Comparison of ENCODE assay signal across 24 cellular contexts in the genomic region with DNA sequence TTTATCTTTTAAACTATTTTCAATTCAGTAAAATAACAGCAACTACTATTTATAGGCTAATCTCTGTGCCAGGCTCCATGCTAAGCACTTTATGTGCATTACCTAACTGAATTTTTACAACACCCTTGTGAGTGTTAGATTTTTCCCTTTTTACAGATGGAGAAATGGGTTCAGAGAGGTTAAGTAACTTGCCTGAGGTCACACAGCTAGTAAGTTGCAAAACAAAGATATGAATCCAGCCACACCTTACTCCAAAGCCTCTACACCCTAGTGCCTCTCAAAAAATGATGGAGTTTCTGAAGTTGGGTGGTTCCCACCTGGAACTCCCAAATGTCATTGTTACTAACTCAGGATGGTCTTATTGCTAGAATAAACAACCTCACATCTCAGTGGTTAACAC.
DNase-seq lines count a peak whose midpoint lies in the region; ATAC-seq, FAIRE-seq and TF ChIP-seq lines count a peak whose summit lies in the region.
"Had no signal": no experiment of that assay in that cellular context is flagged by ENCODE, and none has a peak within 500 bp of the region (broad histone marks: within the 10 kb centered on the region; RNA-seq: fewer than 3 reads in every experiment).

No MANE protein-coding gene starts in this region.

- H3K27me3 ChIP-seq in BLaER1 (no peaks in the 10 kb centered on the region), MM.1S (replicated peaks; ENCODE audit: insufficient read depth, low read length) (no peaks in the 10 kb centered on the region), GM12878 (replicated peaks in 1 of 2; ENCODE audit: control insufficient read depth in 2 of 2, insufficient read depth in 2 of 2, low read length in 1 of 2) (peaks cover 0 to 2% of the 10 kb centered on the region in 2 experiments; a peak in 1 of 4 replicates), smooth muscle cell (ENCODE audit: low read depth) (no peaks in the 10 kb centered on the region), right atrium auricular region (no peaks in the 10 kb centered on the region)

- RAD21 ChIA-PET in GM12878 (lab: Charles Lee; ENCODE audit: unreplicated experiment) = interaction anchor here (0.9 to 1.4 kb wide), 3 partner anchors 10 to 88 kb away, joined by 3 to 14 read pairs (median 3); no protein-coding TSS in a partner anchor

- no peak for ATAC-seq in GM12878

- no peak for TF ChIP-seq CTCF in MM.1S (IDR thresholded peaks at IDR 0.05; ENCODE audit: low read length)
- TF ChIP-seq CTCF in GM12878 (IDR thresholded peaks at IDR 0.05 in 2 of 3, conservative IDR thresholded peaks at IDR 0.05 in 1 of 3; ENCODE audit: control insufficient read depth in 2 of 3, extremely low read depth in 1 of 3, insufficient read depth in 1 of 3, low read depth in 3 of 3, low read length in 3 of 3) = no peak
- TF ChIP-seq CTCF in smooth muscle cell (IDR thresholded peaks at IDR 0.05; ENCODE audit: borderline replicate concordance, insufficient read depth, poor library complexity, severe bottlenecking) = no peak
- no peak for TF ChIP-seq CTCF in right atrium auricular region (IDR thresholded peaks at IDR 0.05)

- no TSS peak for BruUV-seq in GM12878 (replicated peaks; lab: Mats Ljungman, UMichigan)

- CTCF ChIA-PET in GM12878 (lab: Yijun Ruan, JAX) = interaction anchor here (0.6 to 1.3 kb wide), 3 partner anchors 9 to 92 kb away, joined by 3 read pairs; no protein-coding TSS in a partner anchor

- H3K27ac ChIP-seq in BLaER1 (no peak overlapping the region), MM.1S (ENCODE audit: low read length) (peak overlapping the region; percentile 95), GM12878 (ENCODE audit: control insufficient read depth, insufficient read depth) (no peak overlapping the region), smooth muscle cell (ENCODE audit: low read depth) (peak overlapping the region; percentile 72), right atrium auricular region (no peak overlapping the region)
- H3K27ac ChIP-seq: C4-2B had no signal

- H3K9me2 ChIP-seq in MM.1S (replicated peaks; ENCODE audit: insufficient read depth, low read length) = no peaks in the 10 kb centered on the region

- POLR2A ChIA-PET in GM12878 (lab: Charles Lee) = interaction anchor here (0.8 to 1.6 kb wide), 3 partner anchors 10 to 29 kb away, joined by 3 to 5 read pairs (median 3); no protein-coding TSS in a partner anchor

- peak overlapping the region; percentile 62 for H3K4me2 ChIP-seq in BLaER1
- peak overlapping the region; percentile 76; the same call in 1 of the 2 replicates for H3K4me2 ChIP-seq in MM.1S (ENCODE audit: low read depth, low read length)
- H3K4me2 ChIP-seq in GM12878 (ENCODE audit: control insufficient read depth, insufficient read depth) = peak overlapping the region; percentile 56
- peak overlapping the region; percentile 16 for H3K4me2 ChIP-seq in smooth muscle cell

- H3K9ac ChIP-seq in BLaER1 (no peak overlapping the region), MM.1S (ENCODE audit: low read length) (peak overlapping the region; percentile 70), GM12878 (ENCODE audit: control insufficient read depth, insufficient read depth, low read length) (no peak overlapping the region), smooth muscle cell (ENCODE audit: low read depth) (no peak overlapping the region)

- no peak overlapping the region for H3K4me3 ChIP-seq in BLaER1
- H3K4me3 ChIP-seq in MM.1S (ENCODE audit: low read length) = peak overlapping the region; percentile 27; the same call in 1 of the 2 replicates
- H3K4me3 ChIP-seq in GM12878 = no peak overlapping the region
- H3K4me3 ChIP-seq in smooth muscle cell = no peak overlapping the region
- H3K4me3 ChIP-seq in right atrium auricular region = no peak overlapping the region

- no peak for TF ChIP-seq EP300 in GM12878 (IDR thresholded peaks at IDR 0.05; ENCODE audit: borderline replicate concordance in 1 of 2, control insufficient read depth in 1 of 2, low read depth in 2 of 2, low read length in 2 of 2)

- H4K20me1 ChIP-seq in BLaER1 = no peaks in the 10 kb centered on the region
- no peaks in the 10 kb centered on the region for H4K20me1 ChIP-seq in MM.1S (ENCODE audit: insufficient read depth, low read length)
- H4K20me1 ChIP-seq in GM12878 (ENCODE audit: control insufficient read depth, insufficient read depth) = no peaks in the 10 kb centered on the region
- H4K20me1 ChIP-seq in smooth muscle cell (ENCODE audit: low read depth) = no peaks in the 10 kb centered on the region

- DNase-seq in MM.1S (no peak), GM12878 (ENCODE audit: low read depth, low spot score) (no peak), smooth muscle cell (lab: John Stamatoyannopoulos, UW; ENCODE audit: unreplicated experiment) (no peak), hepatic stellate cell (ENCODE audit: low spot score) (no peak), right atrium auricular region (ENCODE audit: low spot score) (no peak), dedifferentiated amniotic fluid mesenchymal stem cell (ENCODE audit: extremely low spot score) (no peak)
- DNase-seq in stimulated activated naive CD4-positive, alpha-beta T cell (lab: John Stamatoyannopoulos, UW) = no peak
- DNase-seq: AML-193; CD8-positive, alpha-beta memory T cell; DMS 273 treated with DMSO at 0.1 percent for 48 hours; DMS79; EL; GDM1; KG1; NCI-H1048; NCI-H1417 treated with DMSO at 0.1 percent for 48 hours; NCI-H187; NCI-H2081 treated with DMSO at 0.1 percent for 48 hours; NCI-H2171; NCI-H345; NCI-H748 treated with DMSO at 0.1 percent for 48 hours; Right ventricle myocardium superior had no signal

- H3K9me3 ChIP-seq in BLaER1 (no peaks in the 10 kb centered on the region), MM.1S (replicated peaks; ENCODE audit: insufficient read depth, low read length) (no peaks in the 10 kb centered on the region), GM12878 (replicated peaks; ENCODE audit: control insufficient read depth, insufficient read depth, low read length) (no peaks in the 10 kb centered on the region; the same call in 2 of the 3 replicates), smooth muscle cell (replicated peaks; ENCODE audit: low read depth) (no peaks in the 10 kb centered on the region), right atrium auricular region (no peaks in the 10 kb centered on the region)

- in situ Hi-C loops in GM12878 (cut with MboI) = no loop called here

- intact Hi-C loops in GM12878 (cut with micrococcal nuclease; ENCODE audit: unreplicated experiment) = no loop called here

- no peak for FAIRE-seq in GM12878 (lab: Jason Lieb, UNC)

- no peaks in the 10 kb centered on the region for H3K79me2 ChIP-seq in MM.1S (ENCODE audit: low read length)
- H3K79me2 ChIP-seq in GM12878 (ENCODE audit: control insufficient read depth, insufficient read depth, low read length) = no peaks in the 10 kb centered on the region
- no peaks in the 10 kb centered on the region for H3K79me2 ChIP-seq in smooth muscle cell (ENCODE audit: low read depth)

- H3K36me3 ChIP-seq in BLaER1 = no peaks in the 10 kb centered on the region
- no peaks in the 10 kb centered on the region for H3K36me3 ChIP-seq in MM.1S (replicated peaks; ENCODE audit: insufficient read depth, low read length)
- no peaks in the 10 kb centered on the region for H3K36me3 ChIP-seq in GM12878 (ENCODE audit: control insufficient read depth in 2 of 2, insufficient read depth in 2 of 2, low read length in 1 of 2)
- H3K36me3 ChIP-seq in smooth muscle cell (ENCODE audit: low read depth) = no peaks in the 10 kb centered on the region
- no peaks in the 10 kb centered on the region for H3K36me3 ChIP-seq in right atrium auricular region

- SMC1A ChIA-PET in GM12878 (lab: Charles Lee; ENCODE audit: uncharacterized antibody, unreplicated experiment) = interaction anchor here (1.0 to 2.3 kb wide), 6 partner anchors 9 to 88 kb away, joined by 4 to 17 read pairs (median 4); no protein-coding TSS in a partner anchor

- TF ChIP-seq POLR2A in GM12878 (IDR thresholded peaks at IDR 0.05; ENCODE audit: low read depth, low read length) = no peak

- H2AFZ ChIP-seq in MM.1S (ENCODE audit: low read length) = no peak overlapping the region
- H2AFZ ChIP-seq in GM12878 (ENCODE audit: control insufficient read depth, low read depth, low read length) = no peak overlapping the region
- H2AFZ ChIP-seq in smooth muscle cell (ENCODE audit: low read depth) = no peak overlapping the region

- peaks cover 22% of the 10 kb centered on the region for H3F3A ChIP-seq in MM.1S (ENCODE audit: insufficient read depth, low read length)
- H3F3A ChIP-seq in smooth muscle cell (ENCODE audit: low read depth) = peaks cover 27% of the 10 kb centered on the region

- H3K4me1 ChIP-seq in BLaER1 = peaks cover 26% of the 10 kb centered on the region
- peaks cover 36% of the 10 kb centered on the region for H3K4me1 ChIP-seq in MM.1S (ENCODE audit: low read length)
- peaks cover 12% of the 10 kb centered on the region for H3K4me1 ChIP-seq in GM12878 (ENCODE audit: control insufficient read depth, insufficient read depth, low read length)
- H3K4me1 ChIP-seq in smooth muscle cell (ENCODE audit: low read depth) = peaks cover 13% of the 10 kb centered on the region
- no peaks in the 10 kb centered on the region for H3K4me1 ChIP-seq in right atrium auricular region

- TF ChIP-seq RAD21 in GM12878 (IDR thresholded peaks at IDR 0.05; ENCODE audit: insufficient read depth, low read depth, low read length) = no peak

TF ChIP-seq in GM12878, 131 proteins besides CTCF, POLR2A, EP300 and RAD21 (continues in another document):
- TF ChIP-seq GATAD2B (conservative IDR thresholded peaks at IDR 0.05; ENCODE audit: low read depth) = no peak
- no peak for TF ChIP-seq BCL11A (IDR thresholded peaks at IDR 0.05; ENCODE audit: low read depth, low read length)
- TF ChIP-seq SMC3 (IDR thresholded peaks at IDR 0.05; ENCODE audit: borderline replicate concordance, low read length) = no peak
- no peak for TF ChIP-seq MXI1 (IDR thresholded peaks at IDR 0.05; ENCODE audit: low read depth, low read length)
- TF ChIP-seq, protein P1, sequence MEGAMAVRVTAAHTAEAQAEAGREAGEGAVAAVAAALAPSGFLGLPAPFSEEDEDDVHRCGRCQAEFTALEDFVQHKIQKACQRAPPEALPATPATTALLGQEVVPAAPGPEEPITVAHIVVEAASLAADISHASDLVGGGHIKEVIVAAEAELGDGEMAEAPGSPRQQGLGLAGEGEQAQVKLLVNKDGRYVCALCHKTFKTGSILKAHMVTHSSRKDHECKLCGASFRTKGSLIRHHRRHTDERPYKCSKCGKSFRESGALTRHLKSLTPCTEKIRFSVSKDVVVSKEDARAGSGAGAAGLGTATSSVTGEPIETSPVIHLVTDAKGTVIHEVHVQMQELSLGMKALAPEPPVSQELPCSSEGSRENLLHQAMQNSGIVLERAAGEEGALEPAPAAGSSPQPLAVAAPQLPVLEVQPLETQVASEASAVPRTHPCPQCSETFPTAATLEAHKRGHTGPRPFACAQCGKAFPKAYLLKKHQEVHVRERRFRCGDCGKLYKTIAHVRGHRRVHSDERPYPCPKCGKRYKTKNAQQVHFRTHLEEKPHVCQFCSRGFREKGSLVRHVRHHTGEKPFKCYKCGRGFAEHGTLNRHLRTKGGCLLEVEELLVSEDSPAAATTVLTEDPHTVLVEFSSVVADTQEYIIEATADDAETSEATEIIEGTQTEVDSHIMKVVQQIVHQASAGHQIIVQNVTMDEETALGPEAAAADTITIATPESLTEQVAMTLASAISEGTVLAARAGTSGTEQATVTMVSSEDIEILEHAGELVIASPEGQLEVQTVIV (IDR thresholded peaks at IDR 0.05; ENCODE audit: borderline replicate concordance, partially characterized antibody) = no peak
- peak; percentile 84 for TF ChIP-seq ZNF217 (IDR thresholded peaks at IDR 0.05)

Comparison
In these comparisons a context has a peak if more than half of its experiments do, and no peak if none do; other contexts are left out.
1. H3K27ac ChIP-seq: peak in MM.1S (single experiment) and smooth muscle cell (single experiment); none in BLaER1 (single experiment), GM12878 (single experiment) and right atrium auricular region (0 of 2).
2. H3K4me2 ChIP-seq: peak in every context shown above with its lines; median percentile 76 in MM.1S; 62 in BLaER1; 56 in GM12878; 16 in smooth muscle cell.